In the genomic region with DNA sequence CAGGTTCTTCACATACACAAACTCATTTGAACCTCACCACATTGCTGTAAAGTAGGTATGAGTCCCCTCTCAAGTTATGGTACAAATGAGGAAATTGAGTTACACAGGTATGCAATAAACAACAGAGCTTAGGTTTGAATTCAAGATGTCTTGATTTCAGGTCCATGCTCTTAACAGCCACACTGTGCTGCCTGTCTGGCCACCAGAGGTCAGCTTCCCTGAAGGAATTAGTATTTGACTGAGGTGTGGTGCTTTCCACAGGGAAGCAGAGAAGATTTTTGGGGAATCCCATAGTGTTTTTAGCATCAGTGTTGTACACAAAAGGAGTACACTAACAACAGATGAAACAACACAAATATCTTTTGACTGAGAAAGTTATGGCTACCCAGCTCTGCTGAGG, we compare ENCODE assay signal across 8 cellular contexts.
DNase-seq lines count a peak whose midpoint lies in the region; ATAC-seq and TF ChIP-seq lines count a peak whose summit lies in the region.

No MANE protein-coding gene starts in this region.

- H3K27me3 ChIP-seq in H7 (ENCODE audit: control insufficient read depth, insufficient read depth, low read length) (no peaks in the 10 kb centered on the region), SK-N-SH (ENCODE audit: insufficient read depth) (no peaks in the 10 kb centered on the region)

- no peak overlapping the region for H3K4me2 ChIP-seq in SK-N-SH

- no peaks in the 10 kb centered on the region for H3K27me3 Mint-ChIP-seq in neural crest cell (ENCODE audit: low read depth)

- H3K27ac ChIP-seq in SK-N-SH (ENCODE audit: low read depth in 2 of 2, low read length in 1 of 2) = peak overlapping the region in 1 of 2 experiments; percentile 86; a peak in 2 of 4 replicates

- CTCF ChIA-PET in SK-N-SH (lab: Yijun Ruan, JAX) = interaction anchor here (0.5 to 2.3 kb wide), 19 partner anchors 9 to 403 kb away, joined by 3 to 9 read pairs (median 4); partner anchors contain the start of genes ITGA1 and PELO

- no peaks in the 10 kb centered on the region for H3K79me2 ChIP-seq in SK-N-SH (ENCODE audit: insufficient read depth)

- H3K9me3 ChIP-seq in SK-N-SH = no peaks in the 10 kb centered on the region

- H3K4me1 Mint-ChIP-seq in neural crest cell = peaks cover 11% of the 10 kb centered on the region

- no peaks in the 10 kb centered on the region for H3K36me3 ChIP-seq in H7 (replicated peaks; ENCODE audit: control insufficient read depth, insufficient read depth, low read length)
- no peaks in the 10 kb centered on the region for H3K36me3 ChIP-seq in SK-N-SH (replicated peaks in 1 of 2; ENCODE audit: control insufficient read depth in 1 of 2, insufficient read depth in 2 of 2, low read length in 1 of 2)

- no peaks in the 10 kb centered on the region for H3K9me3 Mint-ChIP-seq in neural crest cell

- no peaks in the 10 kb centered on the region for H3K9me2 ChIP-seq in SK-N-SH

- H3K4me1 ChIP-seq in SK-N-SH (ENCODE audit: control insufficient read depth in 1 of 2, insufficient read depth in 2 of 2, low read depth in 1 of 2, low read length in 1 of 2) = peaks cover 6 to 13% of the 10 kb centered on the region in 2 experiments

- POLR2A ChIA-PET in SK-N-SH (lab: Yijun Ruan, JAX) = no interaction called here

- TF ChIP-seq RAD21 in SK-N-SH (IDR thresholded peaks at IDR 0.05; ENCODE audit: low read length) = peak; percentile 78

- TF ChIP-seq CTCF in SK-N-SH (IDR thresholded peaks at IDR 0.05) (peak; percentile 72), epithelial cell of esophagus (IDR thresholded peaks at IDR 0.05; ENCODE audit: insufficient read depth, low read depth, low read length, missing control alignments) (peak; percentile 72), neural crest cell (conservative IDR thresholded peaks at IDR 0.05) (peak; percentile 41)

- DNase-seq in EH (ENCODE audit: low read depth) (peak; percentile 66), H7 (peak; percentile 8), SK-N-SH (peak; percentile 12), epithelial cell of esophagus (ENCODE audit: low read depth) (peak; percentile 58), neural crest cell (ENCODE audit: low read depth, low spot score) (no peak), NCI-H1436 (lab: John Stamatoyannopoulos, UW) (no peak)

- H3K9ac ChIP-seq in SK-N-SH = no peak overlapping the region

- H3F3A ChIP-seq in SK-N-SH (replicated peaks; ENCODE audit: insufficient read depth) = peaks cover 7% of the 10 kb centered on the region

- no peak overlapping the region for H2AFZ ChIP-seq in SK-N-SH (ENCODE audit: low read depth)

- no peak overlapping the region for H3K4me3 Mint-ChIP-seq in neural crest cell

- no peak overlapping the region for H3K27ac Mint-ChIP-seq in neural crest cell (ENCODE audit: unreplicated experiment)

- H4K20me1 ChIP-seq in SK-N-SH (ENCODE audit: insufficient read depth) = no peaks in the 10 kb centered on the region

- H3K4me3 ChIP-seq in H7 (ENCODE audit: insufficient read depth, low read depth, low read length) (no peak overlapping the region), SK-N-SH (ENCODE audit: low read depth in 2 of 2, low read length in 1 of 2) (no peak overlapping the region), epithelial cell of esophagus (ENCODE audit: low read length) (no peak overlapping the region)

- ATAC-seq in HG03097 (IDR thresholded peaks at IDR 0.05; ENCODE audit: low FRiP score, unreplicated experiment) (no peak), HG03520 (IDR thresholded peaks at IDR 0.05; ENCODE audit: unreplicated experiment) (no peak)

- no peak for TF ChIP-seq EP300 in SK-N-SH (IDR thresholded peaks at IDR 0.05; ENCODE audit: borderline replicate concordance in 1 of 2, low read depth in 1 of 2, low read length in 1 of 2)

- H3K36me3 Mint-ChIP-seq in neural crest cell (ENCODE audit: low read depth) = no peaks in the 10 kb centered on the region

TF ChIP-seq in SK-N-SH, 30 proteins besides CTCF, POLR2A, EP300 and RAD21:
- TF ChIP-seq TEAD4 (IDR thresholded peaks at IDR 0.05; ENCODE audit: borderline replicate concordance, insufficient read depth) = no peak
- no peak for TF ChIP-seq RCOR1 (IDR thresholded peaks at IDR 0.05; ENCODE audit: low read length)
- TF ChIP-seq ELF1 (IDR thresholded peaks at IDR 0.05) = no peak
- TF ChIP-seq SMC3 (IDR thresholded peaks at IDR 0.05; ENCODE audit: low read depth, low read length) = peak; percentile 67

Comparison
In these comparisons a context has a peak if more than half of its experiments do, and no peak if none do; other contexts are left out.
1. DNase-seq: peak in EH (single experiment), H7 (single experiment), SK-N-SH (single experiment) and epithelial cell of esophagus (single experiment); none in neural crest cell (single experiment) and NCI-H1436 (single experiment).
2. Peak in every context shown above with its lines, with median percentiles within 50 percentile points of each other: CTCF ChIP-seq.